Comparison of ENCODE assay signal across 8 cellular contexts in the genomic region with DNA sequence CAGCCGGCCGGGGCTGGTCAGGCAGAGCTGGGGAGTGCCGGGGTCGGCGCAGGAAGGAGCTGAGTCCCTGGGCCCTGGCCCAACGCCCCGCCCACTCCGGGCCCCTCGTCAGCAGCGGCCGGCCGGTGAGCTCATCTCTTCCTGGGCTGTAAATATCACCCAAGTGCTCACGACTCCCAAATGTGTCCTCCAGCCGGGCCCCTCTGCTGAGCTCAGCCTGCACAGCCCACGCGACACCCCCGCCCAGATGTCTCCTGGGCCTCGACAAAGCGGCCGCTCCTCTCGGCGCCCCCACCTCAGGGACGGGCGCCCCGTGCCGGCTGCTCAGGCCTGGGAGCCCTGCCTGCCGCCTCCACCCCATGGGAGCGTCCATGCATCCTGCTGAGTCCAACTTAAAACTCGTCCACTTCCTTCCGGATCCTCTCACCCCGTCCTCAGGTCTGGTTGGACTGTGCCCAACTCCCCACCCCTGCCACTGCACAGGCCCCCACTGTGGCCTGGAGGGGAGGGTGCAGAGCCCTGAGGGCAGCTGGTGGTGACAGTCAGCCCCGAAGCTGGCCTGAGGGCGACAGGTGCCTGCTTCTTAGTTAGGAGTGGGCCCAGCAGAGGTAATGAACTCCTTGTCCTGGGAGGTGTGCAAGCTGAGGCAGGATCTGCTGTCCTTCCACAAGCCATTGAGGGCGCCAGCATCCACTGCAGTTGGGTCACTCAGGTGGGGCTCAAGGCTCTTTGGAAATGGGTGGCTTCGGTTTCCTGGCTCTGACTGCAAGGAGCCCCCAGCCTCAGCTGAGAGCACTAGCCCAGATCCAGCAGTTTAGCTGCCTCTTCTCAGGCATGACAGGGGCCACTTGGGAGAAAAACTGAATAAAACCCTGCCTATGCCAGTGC. TPM values are rescaled to one million over a fixed set of nuclear protein-coding genes. Genes with fewer than 3 reads are reported as not detected.
A peak's percentile ranks its signal among the peaks of the same experiment; 100 is the strongest.
DNase-seq lines count a peak whose midpoint lies in the region; ATAC-seq and TF ChIP-seq lines count a peak whose summit lies in the region.

No MANE protein-coding gene starts in this region.

- no peak overlapping the region for H3K4me3 Mint-ChIP-seq in CD4-positive, alpha-beta T cell
- peak overlapping the region; percentile 65 to 74 for H3K4me3 Mint-ChIP-seq in effector memory CD8-positive, alpha-beta T cell

- H3K36me3 ChIP-seq in MG63: no peaks in the 10 kb centered on the region

- no peak for DNase-seq in CD4-positive, alpha-beta T cell
- DNase-seq in NCI-H146 (lab: John Stamatoyannopoulos, UW) (peak; percentile 53), occipital lobe (lab: John Stamatoyannopoulos, UW) (peak; percentile 75), MG63 (no peak)
- DNase-seq in effector memory CD8-positive, alpha-beta T cell: no peak
- DNase-seq in effector CD8-positive, alpha-beta T cell (lab: John Stamatoyannopoulos, UW): no peak

- H3K27me3 ChIP-seq in CD4-positive, alpha-beta T cell (ENCODE audit: control insufficient read depth, insufficient read depth, low read length): no peaks in the 10 kb centered on the region
- no peaks in the 10 kb centered on the region for H3K27me3 ChIP-seq in MG63

- no peaks in the 10 kb centered on the region for H3K9me3 ChIP-seq in CD4-positive, alpha-beta T cell (ENCODE audit: control insufficient read depth, low read length)
- no peaks in the 10 kb centered on the region for H3K9me3 ChIP-seq in MG63

- intact Hi-C loops in CD4-positive, alpha-beta T cell (cut with DNase I, micrococcal nuclease): loop anchor here in 1 of 2 experiments (2.0 kb wide), 1 partner anchor 59 kb away; no protein-coding TSS in a partner anchor

- H3K4me3 ChIP-seq in MG63: no peak overlapping the region

- no peaks in the 10 kb centered on the region for H3K36me3 Mint-ChIP-seq in CD4-positive, alpha-beta T cell (ENCODE audit: low read depth)
- peaks cover 13% of the 10 kb centered on the region for H3K36me3 Mint-ChIP-seq in effector memory CD8-positive, alpha-beta T cell (ENCODE audit: insufficient read depth)

- no peaks in the 10 kb centered on the region for H3K27me3 Mint-ChIP-seq in CD4-positive, alpha-beta T cell
- no peaks in the 10 kb centered on the region for H3K27me3 Mint-ChIP-seq in effector memory CD8-positive, alpha-beta T cell

- no peak for TF ChIP-seq CTCF in CD4-positive, alpha-beta T cell (IDR thresholded peaks at IDR 0.05)

- no peaks in the 10 kb centered on the region for H3K9me3 Mint-ChIP-seq in CD4-positive, alpha-beta T cell
- H3K9me3 Mint-ChIP-seq in effector memory CD8-positive, alpha-beta T cell: no peaks in the 10 kb centered on the region

- POLR2A ChIA-PET in CD4-positive, alpha-beta T cell (lab: Charles Lee): interaction anchor here (1.1 to 2.3 kb wide), 2 partner anchors 33 to 219 kb away, joined by 3 to 8 read pairs; a partner anchor contains a TSS

- H3K4me1 Mint-ChIP-seq in CD4-positive, alpha-beta T cell (ENCODE audit: low read depth): peaks cover 30% of the 10 kb centered on the region
- H3K4me1 Mint-ChIP-seq in effector memory CD8-positive, alpha-beta T cell (ENCODE audit: low read depth in 2 of 2): peaks cover 15 to 33% of the 10 kb centered on the region in 2 donors

- CTCF ChIA-PET in CD4-positive, alpha-beta T cell (lab: Charles Lee): interaction anchor here (1.0 to 1.6 kb wide), 2 partner anchors 19 to 82 kb away, joined by 3 to 7 read pairs; no protein-coding TSS in a partner anchor

- ATAC-seq in CD4-positive, alpha-beta T cell (ENCODE audit: poor library complexity): no peak
- ATAC-seq in effector memory CD8-positive, alpha-beta T cell (replicated peaks): no peak
- no peak for ATAC-seq in HG02852 (IDR thresholded peaks at IDR 0.05; ENCODE audit: unreplicated experiment)
- no peak for ATAC-seq in HG02970 (IDR thresholded peaks at IDR 0.05; ENCODE audit: low FRiP score, unreplicated experiment)

- peak overlapping the region; percentile 71 for H3K27ac Mint-ChIP-seq in CD4-positive, alpha-beta T cell
- peak overlapping the region; percentile 54 to 76 for H3K27ac Mint-ChIP-seq in effector memory CD8-positive, alpha-beta T cell

- H3K27ac ChIP-seq in CD4-positive, alpha-beta T cell (ENCODE audit: low read depth, low read length): peak overlapping the region; percentile 60

RNA-seq across cellular contexts. Expression of a gene that starts 28.8 kb away (rescaled TPM):
- under 1 TPM; 0.36 to 0.50 TPM for total RNA-seq in CD4-positive, alpha-beta T cell
- 9.5 TPM for total RNA-seq in occipital lobe
- total RNA-seq in MG63 (2014; rRNA removed; shearing (Covaris generic); ENCODE audit: low replicate concordance): 0.10 and 5.7 TPM in 2 replicates

Comparison
In these comparisons a context has a peak if more than half of its experiments do, and no peak if none do; other contexts are left out.
1. DNase-seq: peak in NCI-H146 (single experiment) and occipital lobe (single experiment); none in CD4-positive, alpha-beta T cell (0 of 10), effector memory CD8-positive, alpha-beta T cell (0 of 3), MG63 (single experiment) and effector CD8-positive, alpha-beta T cell (single experiment).